In the genomic region with DNA sequence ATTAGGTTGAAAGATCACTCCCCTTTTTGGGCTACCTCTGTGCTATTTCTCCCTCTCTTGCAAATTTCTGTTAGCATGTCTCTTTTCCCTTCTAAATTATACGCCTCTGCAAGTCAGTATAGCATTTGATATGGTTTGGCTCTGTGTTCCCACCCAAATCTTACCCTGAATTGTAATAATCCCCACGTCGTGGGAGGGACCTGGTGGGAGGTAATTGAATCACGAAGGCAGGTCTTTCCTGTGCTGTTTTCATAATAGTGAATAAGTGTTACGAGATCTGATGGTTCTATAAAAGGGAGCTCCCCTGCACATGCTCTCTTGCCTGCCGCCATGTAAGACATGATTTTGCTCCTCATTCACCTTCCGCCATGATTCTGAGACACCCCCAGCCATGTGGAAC, we compare ENCODE assay signal across 25 cellular contexts. TPM values are rescaled to one million over a fixed set of nuclear protein-coding genes. Genes with fewer than 3 reads are reported as not detected.
DNase-seq lines count a peak whose midpoint lies in the region; ATAC-seq and TF ChIP-seq lines count a peak whose summit lies in the region.
"Had no signal": no experiment of that assay in that cellular context is flagged by ENCODE, and none has a peak within 500 bp of the region (broad histone marks: within the 10 kb centered on the region; RNA-seq: fewer than 3 reads in every experiment).

No MANE protein-coding gene starts in this region.

- no peak for DNase-seq in activated naive CD4-positive, alpha-beta T cell treated with anti-CD3 and anti-CD28 coated beads, Interleukin-2, amount 50 U/mL, for 72 hours (ENCODE audit: low spot score in 2 of 2)
- no peak for DNase-seq in central memory CD8-positive, alpha-beta T cell (ENCODE audit: low spot score in 2 of 2)
- DNase-seq in putamen (ENCODE audit: low spot score): peak; percentile 69
- no peak for DNase-seq in immature natural killer cell
- no peak for DNase-seq in SW480 (ENCODE audit: low spot score)
- DNase-seq: AML-193; CD4-positive, alpha-beta memory T cell; CD4-positive, CD25-positive, alpha-beta regulatory T cell; CD8-positive, alpha-beta memory T cell; COR-L47; DMS 273 treated with DMSO at 0.1 percent for 48 hours; DMS153; DMS53; DMS79; DND-41; EL; GDM1 had no signal

- H3K27ac ChIP-seq in C4-2B: peak overlapping the region; percentile 81
- H3K27ac ChIP-seq: 22Rv1; A549; BLaER1 treated with 17β-estradiol and CSF1 and Interleukin-3, amounts not matched to agents 10 nM and 100 nM had no signal

- no peak for TF ChIP-seq CTCF in C4-2B (conservative IDR thresholded peaks at IDR 0.05)

- ATAC-seq in activated naive CD4-positive, alpha-beta T cell treated with anti-CD3 and anti-CD28 coated beads, Interleukin-2, amount 50 U/mL, for 72 hours: no peak
- ATAC-seq in central memory CD8-positive, alpha-beta T cell (replicated peaks; ENCODE audit: extremely low read depth, poor library complexity, severe bottlenecking): no peak
- ATAC-seq: A549, GM12878 had no signal

- no peaks in the 10 kb centered on the region for H3K27me3 Mint-ChIP-seq in activated naive CD4-positive, alpha-beta T cell treated with anti-CD3 and anti-CD28 coated beads, Interleukin-2, amount 50 U/mL, for 24 hours
- no peaks in the 10 kb centered on the region for H3K27me3 Mint-ChIP-seq in central memory CD8-positive, alpha-beta T cell
- no peaks in the 10 kb centered on the region for H3K27me3 Mint-ChIP-seq in immature natural killer cell (ENCODE audit: low read depth in 3 of 3)
- H3K27me3 Mint-ChIP-seq: B cell; CD4-positive, alpha-beta memory T cell; CD4-positive, CD25-positive, alpha-beta regulatory T cell; CD8-positive, alpha-beta memory T cell had no signal

- peak overlapping the region; percentile 15 for H3K27ac Mint-ChIP-seq in activated naive CD4-positive, alpha-beta T cell treated with anti-CD3 and anti-CD28 coated beads, Interleukin-2, amount 50 U/mL, for 24 hours
- peak overlapping the region in 1 of 2 donors; percentile 7 for H3K27ac Mint-ChIP-seq in activated naive CD4-positive, alpha-beta T cell treated with anti-CD3 and anti-CD28 coated beads, Interleukin-2, amount 50 U/mL, for 72 hours
- peak overlapping the region; percentile 42 for H3K27ac Mint-ChIP-seq in central memory CD8-positive, alpha-beta T cell (ENCODE audit: low read depth)
- H3K27ac Mint-ChIP-seq in immature natural killer cell: peak overlapping the region in 1 of 6 donors; percentile 28
- H3K27ac Mint-ChIP-seq: B cell, CD14-positive monocyte had no signal

- H3K4me1 Mint-ChIP-seq in activated naive CD4-positive, alpha-beta T cell treated with anti-CD3 and anti-CD28 coated beads, Interleukin-2, amount 50 U/mL, for 24 hours: peaks cover 12% of the 10 kb centered on the region
- H3K4me1 Mint-ChIP-seq in central memory CD8-positive, alpha-beta T cell: no peaks in the 10 kb centered on the region
- H3K4me1 Mint-ChIP-seq in immature natural killer cell: no peaks in the 10 kb centered on the region
- H3K4me1 Mint-ChIP-seq: B cell, CD14-positive monocyte had no signal

- no peak overlapping the region for H3K4me3 Mint-ChIP-seq in activated naive CD4-positive, alpha-beta T cell treated with anti-CD3 and anti-CD28 coated beads, Interleukin-2, amount 50 U/mL, for 24 hours
- no peak overlapping the region for H3K4me3 Mint-ChIP-seq in central memory CD8-positive, alpha-beta T cell
- no peak overlapping the region for H3K4me3 Mint-ChIP-seq in immature natural killer cell
- H3K4me3 Mint-ChIP-seq: B cell; CD14-positive monocyte; CD4-positive, alpha-beta memory T cell; CD4-positive, CD25-positive, alpha-beta regulatory T cell; CD8-positive, alpha-beta memory T cell had no signal

- H3K36me3 Mint-ChIP-seq in activated naive CD4-positive, alpha-beta T cell treated with anti-CD3 and anti-CD28 coated beads, Interleukin-2, amount 50 U/mL, for 24 hours: peaks cover 44% of the 10 kb centered on the region
- H3K36me3 Mint-ChIP-seq in activated naive CD4-positive, alpha-beta T cell treated with anti-CD3 and anti-CD28 coated beads, Interleukin-2, amount 50 U/mL, for 72 hours: peaks cover 34 to 53% of the 10 kb centered on the region in 2 donors
- peaks cover 45% of the 10 kb centered on the region for H3K36me3 Mint-ChIP-seq in central memory CD8-positive, alpha-beta T cell (ENCODE audit: insufficient read depth)
- peaks cover 49 to 64% (median 61%) of the 10 kb centered on the region in 3 donors for H3K36me3 Mint-ChIP-seq in immature natural killer cell

- H3K9me3 Mint-ChIP-seq in activated naive CD4-positive, alpha-beta T cell treated with anti-CD3 and anti-CD28 coated beads, Interleukin-2, amount 50 U/mL, for 24 hours: no peaks in the 10 kb centered on the region
- H3K9me3 Mint-ChIP-seq in activated naive CD4-positive, alpha-beta T cell treated with anti-CD3 and anti-CD28 coated beads, Interleukin-2, amount 50 U/mL, for 72 hours: no peaks in the 10 kb centered on the region
- H3K9me3 Mint-ChIP-seq in central memory CD8-positive, alpha-beta T cell: no peaks in the 10 kb centered on the region
- H3K9me3 Mint-ChIP-seq in immature natural killer cell: peaks cover 0 to 2% (median 0%) of the 10 kb centered on the region in 6 donors

RNA-seq across cellular contexts. Expression of a gene that starts 41.0 kb away (rescaled TPM):
- 10 to 100 TPM; 15.7 to 35.2 TPM for total RNA-seq in activated naive CD4-positive, alpha-beta T cell treated with anti-CD3 and anti-CD28 coated beads, Interleukin-2, amount 50 U/mL, for 72 hours
- polyA plus RNA-seq in immature natural killer cell: 10 to 100 TPM in 2 of 3 donors, 1 to 10 TPM in 1; 6.7 to 21.7 (median 16.3) TPM
